Comparison of ENCODE assay signal across 27 cellular contexts in genomic region chrX:7090506-7091095, GRCh38. TPM values are rescaled to one million over a fixed set of nuclear protein-coding genes. Genes with fewer than 3 reads are reported as not detected.
DNase-seq lines count a peak whose midpoint lies in the region; TF ChIP-seq lines count a peak whose summit lies in the region.
"Had no signal": no experiment of that assay in that cellular context is flagged by ENCODE, and none has a peak within 500 bp of the region (broad histone marks: within the 10 kb centered on the region; RNA-seq: fewer than 3 reads in every experiment).

No MANE protein-coding gene starts in this region.

- H2BK12ac ChIP-seq in H9 (ENCODE audit: insufficient read length, low read depth, low read length): no peak overlapping the region
- no peak overlapping the region for H2BK12ac ChIP-seq in mesenchymal stem cell (ENCODE audit: low read length in 2 of 2)

- peaks cover 67% of the 10 kb centered on the region for H3K4me1 ChIP-seq in BLaER1
- peaks cover 2% of the 10 kb centered on the region; the same call in 1 of the 2 replicates for H3K4me1 ChIP-seq in H9 (ENCODE audit: insufficient read depth, low read length)
- peaks cover 3% of the 10 kb centered on the region for H3K4me1 ChIP-seq in mesenchymal stem cell (ENCODE audit: control insufficient read depth, insufficient read depth, low read depth, low read length)
- no peaks in the 10 kb centered on the region for H3K4me1 ChIP-seq in smooth muscle cell (ENCODE audit: low read depth)
- H3K4me1 ChIP-seq: thyroid gland had no signal

- H3K4ac ChIP-seq in H9 (ENCODE audit: low read depth, low read length) (no peak overlapping the region), mesenchymal stem cell (ENCODE audit: low read depth in 1 of 2, low read length in 2 of 2) (no peak overlapping the region)

- H3K14ac ChIP-seq in H9 (ENCODE audit: insufficient read depth, low read length) (no peak overlapping the region), mesenchymal stem cell (ENCODE audit: low read length in 2 of 2) (no peak overlapping the region)

- H3K79me1 ChIP-seq in H9 (ENCODE audit: insufficient read depth, low read depth, low read length, poor library complexity, severe bottlenecking) (no peaks in the 10 kb centered on the region), mesenchymal stem cell (replicated peaks; ENCODE audit: low read length, poor library complexity, severe bottlenecking) (peaks cover 16% of the 10 kb centered on the region)

- DNase-seq in H9: no peak
- DNase-seq in endothelial cell (ENCODE audit: low spot score): no peak
- peak; percentile 13 for DNase-seq in mesenchymal stem cell
- DNase-seq in smooth muscle cell (lab: John Stamatoyannopoulos, UW; ENCODE audit: unreplicated experiment): no peak
- DNase-seq in NCI-H2196 (lab: John Stamatoyannopoulos, UW; ENCODE audit: unreplicated experiment): no peak
- no peak for DNase-seq in DMS114 treated with DMSO at 0.1 percent for 48 hours (lab: John Stamatoyannopoulos, UW; ENCODE audit: unreplicated experiment)
- no peak for DNase-seq in AG08396 (ENCODE audit: low spot score)
- DNase-seq: activated CD4-positive, alpha-beta T cell treated with anti-CD3 and anti-CD28 coated beads for 4 hours; activated T-cell treated with anti-CD3 and anti-CD28 coated beads, Interleukin-2, amount 50 U/mL, for 1 hour; EL; heart left ventricle; MV-4-11; NCI-H1436 treated with DMSO at 0.1 percent for 48 hours; NCI-H2107; ovary; PC-3; stimulated activated CD4-positive, alpha-beta T cell treated with anti-CD3 and anti-CD28 coated beads, Interleukin-1b, Interleukin-23, amount 100 ng/mL, for 48 hours; stomach; T-helper 9 cell; thyroid gland had no signal

- H3K4me2 ChIP-seq in BLaER1 (peak overlapping the region; percentile 3; the same call in 1 of the 2 replicates), H9 (ENCODE audit: insufficient read depth, insufficient read length, low read length) (no peak overlapping the region), mesenchymal stem cell (ENCODE audit: low read length, poor library complexity, severe bottlenecking) (no peak overlapping the region), smooth muscle cell (no peak overlapping the region)
- H3K4me2 ChIP-seq: KMS-11 had no signal

- H3K36me3 Mint-ChIP-seq in H9 (ENCODE audit: insufficient read depth in 1 of 3, low read depth in 3 of 3) (peaks cover 0 to 5% (median 3%) of the 10 kb centered on the region in 3 experiments; a peak in 2 of 7 replicates), endothelial cell (ENCODE audit: low read depth, unreplicated experiment) (no peaks in the 10 kb centered on the region)
- H3K36me3 Mint-ChIP-seq: memory B cell had no signal

- no peak overlapping the region for H3T11ph ChIP-seq in H9 (ENCODE audit: low read length)

- no peak overlapping the region for H4K5ac ChIP-seq in H9 (ENCODE audit: insufficient read length, low read depth, low read length)

- H4K8ac ChIP-seq in H9 (replicated peaks; ENCODE audit: insufficient read length, low read depth, low read length): no peak overlapping the region
- H4K8ac ChIP-seq in mesenchymal stem cell (ENCODE audit: low read length): no peak overlapping the region

- no peak overlapping the region for H2AK5ac ChIP-seq in H9 (ENCODE audit: insufficient read length, low read length)
- H2AK5ac ChIP-seq in mesenchymal stem cell (ENCODE audit: low read length, severe bottlenecking): no peak overlapping the region

- peak overlapping the region in 1 of 3 experiments; percentile 54; a peak in 1 of 7 replicates for H3K27ac Mint-ChIP-seq in H9
- peak overlapping the region; percentile 17 for H3K27ac Mint-ChIP-seq in endothelial cell (ENCODE audit: unreplicated experiment)
- H3K27ac Mint-ChIP-seq: memory B cell had no signal

- H2BK20ac ChIP-seq in H9 (ENCODE audit: low read depth, low read length, poor library complexity, severe bottlenecking): no peak overlapping the region

- 0 out of 2 replicates have a peak overlapping the region, but pooled peaks have one; percentile 49 for H2BK15ac ChIP-seq in H9 (ENCODE audit: low read depth, low read length)
- H2BK15ac ChIP-seq in mesenchymal stem cell (ENCODE audit: low read depth, poor library complexity, severe bottlenecking): no peak overlapping the region

- H3K27me3 ChIP-seq in BLaER1 (no peaks in the 10 kb centered on the region), H9 (ENCODE audit: insufficient read depth, low read length) (no peaks in the 10 kb centered on the region), mesenchymal stem cell (ENCODE audit: control insufficient read depth in 1 of 2, insufficient read depth in 1 of 2, low read length in 2 of 2) (no peaks in the 10 kb centered on the region), smooth muscle cell (ENCODE audit: low read depth) (no peaks in the 10 kb centered on the region)
- H3K27me3 ChIP-seq: heart left ventricle, ovary, stomach, thyroid gland had no signal

- H3K9ac ChIP-seq in BLaER1 (no peak overlapping the region), H9 (ENCODE audit: extremely low read depth, insufficient read length, low read length) (no peak overlapping the region), mesenchymal stem cell (ENCODE audit: low read length) (no peak overlapping the region), smooth muscle cell (ENCODE audit: low read depth) (no peak overlapping the region)
- H3K9ac ChIP-seq: KMS-11 had no signal

- no peak overlapping the region for H3K4me3 ChIP-seq in BLaER1
- H3K4me3 ChIP-seq in mesenchymal stem cell (ENCODE audit: insufficient read depth in 1 of 2, low read depth in 1 of 2, low read length in 2 of 2): no peak overlapping the region
- H3K4me3 ChIP-seq in smooth muscle cell: no peak overlapping the region
- H3K4me3 ChIP-seq: GM12878, heart left ventricle, ovary, skin epidermis, stomach, thyroid gland had no signal

- H3F3A ChIP-seq in smooth muscle cell (ENCODE audit: low read depth): no peaks in the 10 kb centered on the region

- peak overlapping the region; percentile 57 for H3K27ac ChIP-seq in BLaER1
- no peak overlapping the region for H3K27ac ChIP-seq in H9 (ENCODE audit: insufficient read length, low read depth, low read length)
- no peak overlapping the region for H3K27ac ChIP-seq in mesenchymal stem cell (ENCODE audit: low read length, poor library complexity, severe bottlenecking)
- H3K27ac ChIP-seq in smooth muscle cell (ENCODE audit: low read depth): no peak overlapping the region
- H3K27ac ChIP-seq: heart left ventricle, KMS-11, ovary, skin epidermis, thyroid gland, VCaP had no signal

- H4K20me1 ChIP-seq in BLaER1 (no peaks in the 10 kb centered on the region), H9 (ENCODE audit: control insufficient read depth, insufficient read depth, insufficient read length) (no peaks in the 10 kb centered on the region), smooth muscle cell (ENCODE audit: low read depth) (peaks cover 27% of the 10 kb centered on the region)

- H3K23ac ChIP-seq in H9 (ENCODE audit: insufficient read length, low read depth, low read length) (no peak overlapping the region), mesenchymal stem cell (ENCODE audit: low read length in 2 of 2) (no peak overlapping the region)

- TF ChIP-seq CTCF in H9 (conservative IDR thresholded peaks at IDR 0.05): no peak
- TF ChIP-seq CTCF in endothelial cell (IDR thresholded peaks at IDR 0.05; ENCODE audit: unreplicated experiment): no peak
- no peak for TF ChIP-seq CTCF in smooth muscle cell (IDR thresholded peaks at IDR 0.05; ENCODE audit: borderline replicate concordance, insufficient read depth, poor library complexity, severe bottlenecking)

- no peaks in the 10 kb centered on the region for H3K23me2 ChIP-seq in H9 (ENCODE audit: insufficient read length, low read depth, low read length, poor library complexity, severe bottlenecking)

- H3K36me3 ChIP-seq in BLaER1 (peaks cover 31% of the 10 kb centered on the region), mesenchymal stem cell (ENCODE audit: control insufficient read depth in 1 of 2, insufficient read depth in 2 of 2, low read depth in 1 of 2, low read length in 2 of 2) (peaks cover 0 to 4% of the 10 kb centered on the region in 2 experiments), smooth muscle cell (ENCODE audit: low read depth) (no peaks in the 10 kb centered on the region)
- H3K36me3 ChIP-seq: heart left ventricle, ovary, thyroid gland had no signal

- no peak overlapping the region for H3K4me3 Mint-ChIP-seq in H9
- H3K4me3 Mint-ChIP-seq in endothelial cell (ENCODE audit: unreplicated experiment): no peak overlapping the region
- H3K4me3 Mint-ChIP-seq: central memory CD8-positive, alpha-beta T cell; memory B cell had no signal

- H2BK5ac ChIP-seq in H9 (ENCODE audit: insufficient read length, low read length): no peak overlapping the region
- H2BK5ac ChIP-seq in mesenchymal stem cell (ENCODE audit: low read depth, low read length, poor library complexity, severe bottlenecking): no peak overlapping the region

- H3K9me3 ChIP-seq in BLaER1: peaks cover 13% of the 10 kb centered on the region
- no peaks in the 10 kb centered on the region for H3K9me3 ChIP-seq in H9 (ENCODE audit: control insufficient read depth, low read depth, low read length)
- H3K9me3 ChIP-seq in mesenchymal stem cell (ENCODE audit: control insufficient read depth, low read length): no peaks in the 10 kb centered on the region
- H3K9me3 ChIP-seq in smooth muscle cell (replicated peaks; ENCODE audit: low read depth): no peaks in the 10 kb centered on the region
- H3K9me3 ChIP-seq: heart left ventricle, ovary, stomach, thyroid gland had no signal

- H2AFZ ChIP-seq in H9 (ENCODE audit: low read length): no peak overlapping the region
- no peak overlapping the region for H2AFZ ChIP-seq in mesenchymal stem cell (ENCODE audit: low read depth, low read length)
- H2AFZ ChIP-seq in smooth muscle cell (ENCODE audit: low read depth): no peak overlapping the region

- peaks cover 26 to 31% of the 10 kb centered on the region in 2 experiments for H3K4me1 Mint-ChIP-seq in H9
- H3K4me1 Mint-ChIP-seq in endothelial cell (ENCODE audit: unreplicated experiment): peaks cover 33% of the 10 kb centered on the region

- no peak overlapping the region for H3K56ac ChIP-seq in H9 (ENCODE audit: insufficient read length, low read depth, low read length)

- H3K79me2 ChIP-seq in H9 (ENCODE audit: insufficient read depth, low read length) (no peaks in the 10 kb centered on the region), smooth muscle cell (ENCODE audit: low read depth) (no peaks in the 10 kb centered on the region)

- WGBS in H9 (ENCODE audit: extremely low coverage, insufficient read length, low lambda C conversion rate): no CpG with 5 or more reads among the region's 6 CpGs
- 77% methylated on average over 5 of the region's 6 CpGs for WGBS in mesenchymal stem cell
- 79% methylated on average over 6 of the region's 6 CpGs for WGBS in smooth muscle cell (ENCODE audit: low lambda C conversion rate)

- H3K27me3 Mint-ChIP-seq in H9 (ENCODE audit: low read depth) (no peaks in the 10 kb centered on the region), endothelial cell (ENCODE audit: unreplicated experiment) (peaks cover 2% of the 10 kb centered on the region)
- H3K27me3 Mint-ChIP-seq: central memory CD8-positive, alpha-beta T cell; memory B cell had no signal

- H3K18ac ChIP-seq in H9 (ENCODE audit: insufficient read length, low read depth, low read length) (no peak overlapping the region), mesenchymal stem cell (ENCODE audit: low read depth in 1 of 2, low read length in 2 of 2) (no peak overlapping the region)

- no peak overlapping the region for H2BK120ac ChIP-seq in H9 (ENCODE audit: low read depth, low read length, poor library complexity, severe bottlenecking)
- no peak overlapping the region for H2BK120ac ChIP-seq in mesenchymal stem cell (ENCODE audit: low read depth, low read length)

- H4K91ac ChIP-seq in H9 (ENCODE audit: insufficient read length, low read depth, low read length) (no peak overlapping the region), mesenchymal stem cell (ENCODE audit: low read length) (no peak overlapping the region)

- no peaks in the 10 kb centered on the region; a peak in 1 of 5 replicates for H3K9me3 Mint-ChIP-seq in H9
- H3K9me3 Mint-ChIP-seq in endothelial cell (ENCODE audit: unreplicated experiment): no peaks in the 10 kb centered on the region
- H3K9me3 Mint-ChIP-seq: central memory CD8-positive, alpha-beta T cell; memory B cell had no signal

RNA-seq across cellular contexts. Expression of gene STS, which starts 56.9 kb away (rescaled TPM):
- total RNA-seq in H9 (2021) (3.6 and 3.8 TPM in 2 replicates), endothelial cell (ENCODE audit: unreplicated experiment) (7.2 TPM), smooth muscle cell (2.7 and 3.8 TPM in 2 replicates)
- polyA plus RNA-seq in mesenchymal stem cell (2013, experiment 1 of 2): 5.6 TPM
- 5.6 TPM for polyA plus RNA-seq in mesenchymal stem cell (2013, experiment 2 of 2)
- polyA plus RNA-seq in smooth muscle cell: 2.2 and 2.7 TPM in 2 replicates

RNA-seq across cellular contexts. Expression of gene PUDP, which starts 57.4 kb away (rescaled TPM):
- 46.3 and 47.3 TPM in 2 replicates for total RNA-seq in H9 (2021)
- total RNA-seq in endothelial cell (ENCODE audit: unreplicated experiment): 45.0 TPM
- 19.7 TPM for polyA plus RNA-seq in mesenchymal stem cell (2013, experiment 1 of 2)
- polyA plus RNA-seq in mesenchymal stem cell (2013, experiment 2 of 2): 19.9 TPM
- total RNA-seq in smooth muscle cell: 9.0 and 19.5 TPM in 2 replicates
- 11.5 and 13.2 TPM in 2 replicates for polyA plus RNA-seq in smooth muscle cell
